In genomic region chr18:62398291-62398690, GRCh38 we compare ENCODE assay signal across 36 cellular contexts.
"Had no signal": no experiment of that assay in that cellular context is flagged by ENCODE, and none has a peak within 500 bp of the region (broad histone marks: within the 10 kb centered on the region; RNA-seq: fewer than 3 reads in every experiment).

No MANE protein-coding gene starts in this region.

- H3K4me3 ChIP-seq: adrenal gland, body of pancreas, cardiac muscle cell, colonic mucosa, esophagus squamous epithelium, gastroesophageal sphincter, heart right ventricle had no signal

- H3K36me3 ChIP-seq: adrenal gland, cardiac muscle cell, colonic mucosa, esophagus squamous epithelium, gastroesophageal sphincter, heart right ventricle, WERI-Rb-1 had no signal

- ATAC-seq: activated CD4-positive, CD25-positive, alpha-beta regulatory T cell treated with anti-CD3 and anti-CD28 coated beads, Interleukin-2, amount 50 U/mL, for 24 hours; activated naive CD8-positive, alpha-beta T cell treated with anti-CD3 and anti-CD28 coated beads, Interleukin-2, amount 50 U/mL, for 24 hours; activated T-cell treated with anti-CD3 and anti-CD28 coated beads, Interleukin-2, amount 50 U/mL, for 72 hours; body of pancreas; gastroesophageal sphincter; heart right ventricle; T-helper 17 cell had no signal

- H3K4me1 ChIP-seq: adrenal gland, body of pancreas, colonic mucosa, esophagus squamous epithelium, gastroesophageal sphincter had no signal

- H3K27ac Mint-ChIP-seq: activated B cell treated with CpG ODN at 0.5 μM for 24 hours; activated naive CD8-positive, alpha-beta T cell; activated naive CD8-positive, alpha-beta T cell treated with anti-CD3 and anti-CD28 coated beads, Interleukin-2, amount 50 U/mL, for 24 hours; activated T-cell treated with anti-CD3 and anti-CD28 coated beads, Interleukin-2, amount 50 U/mL, for 24 hours; activated T-cell treated with anti-CD3 and anti-CD28 coated beads, Interleukin-2, amount 50 U/mL, for 72 hours; T-helper 17 cell; T-helper 2 cell treated with Interferon-gamma antibody and Interleukin-4, amounts not matched to agents 5 μg/mL and 100 μg/mL, for 36 hours had no signal

- H3K36me3 Mint-ChIP-seq: activated naive CD8-positive, alpha-beta T cell had no signal

- H3K9me3 Mint-ChIP-seq: activated B cell treated with CpG ODN at 0.5 μM for 24 hours; activated naive CD8-positive, alpha-beta T cell treated with anti-CD3 and anti-CD28 coated beads, Interleukin-2, amount 50 U/mL, for 24 hours; activated T-cell treated with anti-CD3 and anti-CD28 coated beads, Interleukin-2, amount 50 U/mL, for 24 hours had no signal

- H3K4me3 Mint-ChIP-seq: activated B cell treated with CpG ODN at 0.5 μM for 24 hours; activated naive CD8-positive, alpha-beta T cell; activated naive CD8-positive, alpha-beta T cell treated with anti-CD3 and anti-CD28 coated beads, Interleukin-2, amount 50 U/mL, for 24 hours; activated T-cell treated with anti-CD3 and anti-CD28 coated beads, Interleukin-2, amount 50 U/mL, for 24 hours; T-helper 17 cell; T-helper 2 cell treated with Interferon-gamma antibody and Interleukin-4, amounts not matched to agents 5 μg/mL and 100 μg/mL, for 36 hours had no signal

- FAIRE-seq: endometrium, endothelial cell of umbilical vein had no signal

- DNase-seq: activated B cell treated with CpG ODN at 0.5 μM for 24 hours; activated CD4-positive, alpha-beta T cell treated with anti-CD3 and anti-CD28 coated beads for 48 hours; activated CD4-positive, alpha-beta T cell treated with anti-CD3 and anti-CD28 coated beads, Interleukin-2, amount 50 U/mL, for 1 hour; activated CD4-positive, alpha-beta T cell treated with anti-CD3 and anti-CD28 coated beads, Interleukin-2, amount 50 U/mL, for 48 hours; activated CD8-positive, alpha-beta memory T cell treated with anti-CD3 and anti-CD28 coated beads, Interleukin-2, amount 50 U/mL, for 48 hours; activated effector memory CD4-positive, alpha-beta T cell treated with Interleukin-2 at 50 U/mL for 16 hours; activated gamma-delta T cell treated with Interleukin-2 at 50 U/mL for 16 hours; activated naive CD4-positive, alpha-beta T cell treated with anti-CD3 and anti-CD28 coated beads, Interleukin-2, amount 50 U/mL, for 16 hours; activated naive CD4-positive, alpha-beta T cell treated with Interleukin-2 at 50 U/mL for 16 hours; activated naive CD8-positive, alpha-beta T cell treated with anti-CD3 and anti-CD28 coated beads, Interleukin-2, amount 50 U/mL, for 24 hours; activated T-cell treated with anti-CD3 and anti-CD28 coated beads for 4 hours; activated T-cell treated with anti-CD3 and anti-CD28 coated beads, Interleukin-2, amount 50 U/mL, for 24 hours; activated T-cell treated with anti-CD3 and anti-CD28 coated beads, Interleukin-2, amount 50 U/mL, for 72 hours; adrenal gland; amygdala; aorta; body of pancreas; central memory CD4-positive, alpha-beta T cell; cerebellar nuclear complex; colonic mucosa; effector CD8-positive, alpha-beta T cell; esophagus squamous epithelium; foreskin melanocyte; heart right ventricle; T-helper 1 cell; T-helper 17 cell; T1000; WERI-Rb-1 had no signal

- H3K27me3 ChIP-seq: adrenal gland, body of pancreas, cardiac muscle cell, colonic mucosa, heart right ventricle had no signal

- H3K9me3 ChIP-seq: adrenal gland, body of pancreas, colonic mucosa, esophagus squamous epithelium, gastroesophageal sphincter, heart right ventricle had no signal

- H3K27ac ChIP-seq: adrenal gland, body of pancreas, cardiac muscle cell, colonic mucosa, epithelial cell of prostate, esophagus squamous epithelium, gastroesophageal sphincter, heart right ventricle, WERI-Rb-1 had no signal

- H3K27me3 Mint-ChIP-seq: activated naive CD8-positive, alpha-beta T cell treated with anti-CD3 and anti-CD28 coated beads, Interleukin-2, amount 50 U/mL, for 24 hours had no signal
